8 cellular contexts compared by ENCODE assay signal in genomic region chr5:176388003-176388340, GRCh38. TPM values are rescaled to one million over a fixed set of nuclear protein-coding genes. Genes with fewer than 3 reads are reported as not detected.
DNase-seq lines count a peak whose midpoint lies in the region; ATAC-seq and TF ChIP-seq lines count a peak whose summit lies in the region.

No MANE protein-coding gene starts in this region.

- H3K36me3 Mint-ChIP-seq in activated CD4-positive, alpha-beta T cell treated with anti-CD3 and anti-CD28 coated beads, Interleukin-2, amount 10 ng/mL, durations not matched to agents 24 days and 14 days (ENCODE audit: low read depth) = peaks cover 68% of the 10 kb centered on the region
- H3K36me3 Mint-ChIP-seq in endothelial cell (ENCODE audit: low read depth, unreplicated experiment) (peaks cover 11% of the 10 kb centered on the region), nephron (ENCODE audit: low read depth) (peaks cover 28% of the 10 kb centered on the region)

- no peaks in the 10 kb centered on the region for H3K27me3 Mint-ChIP-seq in activated CD4-positive, alpha-beta T cell treated with anti-CD3 and anti-CD28 coated beads, Interleukin-2, amount 10 ng/mL, durations not matched to agents 24 days and 14 days
- H3K27me3 Mint-ChIP-seq in endothelial cell (ENCODE audit: unreplicated experiment) (peaks cover 5% of the 10 kb centered on the region), nephron (ENCODE audit: low read depth) (no peaks in the 10 kb centered on the region)

- DNase-seq in activated CD4-positive, alpha-beta T cell treated with anti-CD3 and anti-CD28 coated beads, Interleukin-2, amount 10 ng/mL, durations not matched to agents 24 days and 14 days = no peak
- no peak for DNase-seq in activated CD4-positive, alpha-beta T cell treated with anti-CD3 and anti-CD28 coated beads for 4 hours
- peak; percentile 35 for DNase-seq in RPMI8226
- peak; percentile 22 for DNase-seq in endothelial cell (ENCODE audit: low spot score)

- peaks cover 25% of the 10 kb centered on the region for H3K4me1 Mint-ChIP-seq in activated CD4-positive, alpha-beta T cell treated with anti-CD3 and anti-CD28 coated beads, Interleukin-2, amount 10 ng/mL, durations not matched to agents 24 days and 14 days
- H3K4me1 Mint-ChIP-seq in endothelial cell (ENCODE audit: unreplicated experiment) = peaks cover 14% of the 10 kb centered on the region
- peaks cover 19% of the 10 kb centered on the region for H3K4me1 Mint-ChIP-seq in nephron

- ATAC-seq in HG03457 (IDR thresholded peaks at IDR 0.05; ENCODE audit: unreplicated experiment) (no peak), HG02759 (IDR thresholded peaks at IDR 0.05; ENCODE audit: unreplicated experiment) (no peak), GM19324 (IDR thresholded peaks at IDR 0.05; ENCODE audit: low FRiP score, unreplicated experiment) (no peak)

- intact Hi-C loops in activated CD4-positive, alpha-beta T cell treated with anti-CD3 and anti-CD28 coated beads, Interleukin-2, amount 10 ng/mL, durations not matched to agents 24 days and 14 days (cut with micrococcal nuclease) = loop anchor here (1.0 kb wide), 4 partner anchors 23 to 149 kb away; partner anchors contain the start of genes ARL10, FAF2, KIAA1191 and RNF44

- peak overlapping the region; percentile 100 for H3K27ac Mint-ChIP-seq in activated CD4-positive, alpha-beta T cell treated with anti-CD3 and anti-CD28 coated beads, Interleukin-2, amount 10 ng/mL, durations not matched to agents 24 days and 14 days
- H3K27ac Mint-ChIP-seq in endothelial cell (ENCODE audit: unreplicated experiment) (peak overlapping the region; percentile 88), nephron (peak overlapping the region; percentile 86 to 99 (median 95))

- no peak for TF ChIP-seq CTCF in endothelial cell (IDR thresholded peaks at IDR 0.05; ENCODE audit: unreplicated experiment)
- TF ChIP-seq CTCF in nephron (IDR thresholded peaks at IDR 0.05; ENCODE audit: unreplicated experiment in 3 of 3) = no peak

- peak overlapping the region; percentile 98 for H3K4me3 Mint-ChIP-seq in activated CD4-positive, alpha-beta T cell treated with anti-CD3 and anti-CD28 coated beads, Interleukin-2, amount 10 ng/mL, durations not matched to agents 24 days and 14 days
- H3K4me3 Mint-ChIP-seq in endothelial cell (ENCODE audit: unreplicated experiment) (peak overlapping the region; percentile 98), nephron (peak overlapping the region; percentile 96 to 98 (median 97))

- H3K9me3 Mint-ChIP-seq in activated CD4-positive, alpha-beta T cell treated with anti-CD3 and anti-CD28 coated beads, Interleukin-2, amount 10 ng/mL, durations not matched to agents 24 days and 14 days = no peaks in the 10 kb centered on the region
- H3K9me3 Mint-ChIP-seq in endothelial cell (ENCODE audit: unreplicated experiment) (no peaks in the 10 kb centered on the region), nephron (no peaks in the 10 kb centered on the region)

RNA-seq across cellular contexts. Expression of gene NOP16, which starts 0.4 kb away (rescaled TPM):
- total RNA-seq in activated CD4-positive, alpha-beta T cell treated with anti-CD3 and anti-CD28 coated beads, Interleukin-2, amount 10 ng/mL, durations not matched to agents 24 days and 14 days = 109 and 114 TPM in 2 replicates
- total RNA-seq in endothelial cell (ENCODE audit: unreplicated experiment) = 11.9 TPM

RNA-seq across cellular contexts. Expression of gene HIGD2A, which starts 0.6 kb away (rescaled TPM):
- 96.4 and 104 TPM in 2 replicates for total RNA-seq in activated CD4-positive, alpha-beta T cell treated with anti-CD3 and anti-CD28 coated beads, Interleukin-2, amount 10 ng/mL, durations not matched to agents 24 days and 14 days
- 88.3 TPM for total RNA-seq in endothelial cell (ENCODE audit: unreplicated experiment)

RNA-seq across cellular contexts. Expression of gene ARL10, which starts 22.7 kb away (rescaled TPM):
- 18.1 and 22.2 TPM in 2 replicates for total RNA-seq in activated CD4-positive, alpha-beta T cell treated with anti-CD3 and anti-CD28 coated beads, Interleukin-2, amount 10 ng/mL, durations not matched to agents 24 days and 14 days
- 14.5 TPM for total RNA-seq in endothelial cell (ENCODE audit: unreplicated experiment)

RNA-seq across cellular contexts. Expression of gene KIAA1191, which starts 26.4 kb away (rescaled TPM):
- 55.5 and 59.7 TPM in 2 replicates for total RNA-seq in activated CD4-positive, alpha-beta T cell treated with anti-CD3 and anti-CD28 coated beads, Interleukin-2, amount 10 ng/mL, durations not matched to agents 24 days and 14 days
- 122 TPM for total RNA-seq in endothelial cell (ENCODE audit: unreplicated experiment)

RNA-seq across cellular contexts. Expression of gene CLTB, which starts 28.4 kb away (rescaled TPM):
- 71.5 and 76.2 TPM in 2 replicates for total RNA-seq in activated CD4-positive, alpha-beta T cell treated with anti-CD3 and anti-CD28 coated beads, Interleukin-2, amount 10 ng/mL, durations not matched to agents 24 days and 14 days
- total RNA-seq in endothelial cell (ENCODE audit: unreplicated experiment) = 35.2 TPM

Comparison
In these comparisons a context has a peak if more than half of its experiments do, and no peak if none do; other contexts are left out.
1. DNase-seq: peak in RPMI8226 (single experiment) and endothelial cell (single experiment); none in activated CD4-positive, alpha-beta T cell treated with anti-CD3 and anti-CD28 coated beads, Interleukin-2, amount 10 ng/mL, durations not matched to agents 24 days and 14 days (single experiment) and activated CD4-positive, alpha-beta T cell treated with anti-CD3 and anti-CD28 coated beads for 4 hours (0 of 2).
2. Peak in every context shown above with its lines, with median percentiles within 50 percentile points of each other: H3K27ac Mint-ChIP-seq and H3K4me3 Mint-ChIP-seq.